ENCODE assay signal across 1 cellular context in genomic region chr15:79170256-79170664, GRCh38.
TF ChIP-seq lines count a peak whose summit lies in the region.

No MANE protein-coding gene starts in this region.

TF ChIP-seq in WTC11, 78 proteins besides CTCF, POLR2A, EP300 and RAD21 (continued from another document):
- TF ChIP-seq ATF6 (CRISPR knock-in tag; IDR thresholded peaks at IDR 0.05) (no peak), ZMAT4 (CRISPR knock-in tag; IDR thresholded peaks at IDR 0.05) (no peak), ZNF512 (CRISPR knock-in tag; IDR thresholded peaks at IDR 0.05; ENCODE audit: borderline replicate concordance) (no peak), USF1 (CRISPR knock-in tag; IDR thresholded peaks at IDR 0.05) (no peak), NFATC4 (CRISPR knock-in tag; IDR thresholded peaks at IDR 0.05) (no peak), PRDM15 (CRISPR knock-in tag; IDR thresholded peaks at IDR 0.05) (no peak), IRF2 (CRISPR knock-in tag; IDR thresholded peaks at IDR 0.05; ENCODE audit: borderline replicate concordance, low read depth) (no peak), ZBTB43 (CRISPR knock-in tag; IDR thresholded peaks at IDR 0.05) (no peak), ZNF138 (CRISPR knock-in tag; conservative IDR thresholded peaks at IDR 0.05) (no peak), GRHL2 (CRISPR knock-in tag; IDR thresholded peaks at IDR 0.05; ENCODE audit: insufficient replicate concordance, severe bottlenecking) (no peak), TP53 (CRISPR knock-in tag; IDR thresholded peaks at IDR 0.05) (no peak), NR3C1 (CRISPR knock-in tag; conservative IDR thresholded peaks at IDR 0.05; ENCODE audit: low read depth) (no peak), RELA (CRISPR knock-in tag; IDR thresholded peaks at IDR 0.05; ENCODE audit: borderline replicate concordance) (no peak), CREM (CRISPR knock-in tag; IDR thresholded peaks at IDR 0.05) (no peak), PRRX2 (CRISPR knock-in tag; IDR thresholded peaks at IDR 0.05) (no peak), TEAD4 (CRISPR knock-in tag; IDR thresholded peaks at IDR 0.05) (no peak), ETV6 (CRISPR knock-in tag; IDR thresholded peaks at IDR 0.05) (no peak), GTF2I (CRISPR knock-in tag; conservative IDR thresholded peaks at IDR 0.05) (no peak), MLX (CRISPR knock-in tag; IDR thresholded peaks at IDR 0.05) (no peak)
TF ChIP-seq in WTC11: peak in this region for 0.
